ENCODE assay signal across 13 cellular contexts in genomic region chr20:50245561-50246366, GRCh38. TPM values are rescaled to one million over a fixed set of nuclear protein-coding genes. Genes with fewer than 3 reads are reported as not detected.
DNase-seq lines count a peak whose midpoint lies in the region; ATAC-seq and TF ChIP-seq lines count a peak whose summit lies in the region.
"Had no signal": no experiment of that assay in that cellular context is flagged by ENCODE, and none has a peak within 500 bp of the region (broad histone marks: within the 10 kb centered on the region; RNA-seq: fewer than 3 reads in every experiment).

No MANE protein-coding gene starts in this region.

- POLR2A ChIA-PET in OCI-LY7 (lab: Charles Lee) = interaction anchor here (0.9 kb wide), 1 partner anchor 40 kb away, joined by 4 read pairs; no protein-coding TSS in a partner anchor

- H3K4me1 ChIP-seq in OCI-LY7 (ENCODE audit: insufficient read depth, low read length, poor library complexity, severe bottlenecking) (no peaks in the 10 kb centered on the region), esophagus muscularis mucosa (no peaks in the 10 kb centered on the region)
- H3K4me1 ChIP-seq: lower lobe of right lung had no signal

- H3K79me2 ChIP-seq in OCI-LY7 (ENCODE audit: insufficient read depth, low read depth, low read length) = no peaks in the 10 kb centered on the region

- H3K36me3 ChIP-seq in MG63 (no peaks in the 10 kb centered on the region), OCI-LY7 (ENCODE audit: insufficient read depth, low read length) (no peaks in the 10 kb centered on the region), esophagus muscularis mucosa (no peaks in the 10 kb centered on the region)
- H3K36me3 ChIP-seq: lower lobe of right lung had no signal

- H3K4me3 ChIP-seq in MG63 (no peak overlapping the region), OCI-LY7 (ENCODE audit: low read depth, low read length, poor library complexity, severe bottlenecking) (no peak overlapping the region), esophagus muscularis mucosa (no peak overlapping the region)
- H3K4me3 ChIP-seq: lower lobe of right lung had no signal

- DNase-seq in Calu3 (peak; percentile 63), MG63 (peak; percentile 92), chondrocyte (ENCODE audit: low spot score) (no peak), osteocyte (ENCODE audit: extremely low spot score, unreplicated experiment) (no peak), OCI-LY7 (ENCODE audit: low spot score) (no peak), esophagus muscularis mucosa (ENCODE audit: extremely low spot score) (no peak)
- DNase-seq: activated gamma-delta T cell treated with Interleukin-2 at 50 U/mL for 16 hours, lower lobe of right lung, NCI-H774 had no signal

- H3K4me3 Mint-ChIP-seq in Calu3 (ENCODE audit: low read depth, unreplicated experiment) = peak overlapping the region; percentile 47
- no peak overlapping the region for H3K4me3 Mint-ChIP-seq in chondrocyte (ENCODE audit: unreplicated experiment)
- no peak overlapping the region for H3K4me3 Mint-ChIP-seq in osteocyte (ENCODE audit: unreplicated experiment)
- H3K4me3 Mint-ChIP-seq: IgD-negative memory B cell; stimulated activated memory B cell treated with anti-CD40 and anti-IgM and Interleukin-4, amounts not matched to agents 10 μg/mL and 1 μg/mL and 100 μg/mL, for 72 hours had no signal

- BruUV-seq in Calu3 (replicated peaks; lab: Mats Ljungman, UMichigan) (no TSS peak), OCI-LY7 (replicated peaks; lab: Mats Ljungman, UMichigan) (no TSS peak)

- peaks cover 88% of the 10 kb centered on the region for H3K4me1 Mint-ChIP-seq in Calu3 (ENCODE audit: low read depth, unreplicated experiment)
- peaks cover 17% of the 10 kb centered on the region for H3K4me1 Mint-ChIP-seq in chondrocyte (ENCODE audit: low read depth)
- peaks cover 9% of the 10 kb centered on the region for H3K4me1 Mint-ChIP-seq in osteocyte (ENCODE audit: unreplicated experiment)
- H3K4me1 Mint-ChIP-seq: IgD-negative memory B cell; stimulated activated memory B cell treated with anti-CD40 and anti-IgM and Interleukin-4, amounts not matched to agents 10 μg/mL and 1 μg/mL and 100 μg/mL, for 72 hours had no signal

- CTCF ChIA-PET in Calu3 (lab: Charles Lee) = interaction anchor here (0.6 to 2.6 kb wide), 11 partner anchors 9 to 815 kb away, joined by 3 to 9 read pairs (median 4); partner anchors contain the start of gene CEBPB
- CTCF ChIA-PET in OCI-LY7 (lab: Charles Lee; ENCODE audit: unreplicated experiment) = interaction anchor here (0.6 kb wide), 1 partner anchor 14 kb away, joined by 3 read pairs; no protein-coding TSS in a partner anchor

- H3K9me3 Mint-ChIP-seq in Calu3 (ENCODE audit: low read depth, unreplicated experiment) (no peaks in the 10 kb centered on the region), chondrocyte (ENCODE audit: low read depth) (no peaks in the 10 kb centered on the region), osteocyte (ENCODE audit: unreplicated experiment) (no peaks in the 10 kb centered on the region)
- H3K9me3 Mint-ChIP-seq: stimulated activated memory B cell treated with anti-CD40 and anti-IgM and Interleukin-4, amounts not matched to agents 10 μg/mL and 1 μg/mL and 100 μg/mL, for 72 hours had no signal

- peak overlapping the region; percentile 93 for H3K27ac Mint-ChIP-seq in Calu3 (ENCODE audit: unreplicated experiment)
- H3K27ac Mint-ChIP-seq in chondrocyte (ENCODE audit: unreplicated experiment) = peak overlapping the region; percentile 2
- H3K27ac Mint-ChIP-seq in osteocyte (ENCODE audit: unreplicated experiment) = peak overlapping the region; percentile 77
- H3K27ac Mint-ChIP-seq: stimulated activated memory B cell treated with anti-CD40 and anti-IgM and Interleukin-4, amounts not matched to agents 10 μg/mL and 1 μg/mL and 100 μg/mL, for 72 hours had no signal

- H3K27me3 Mint-ChIP-seq in Calu3 (ENCODE audit: unreplicated experiment) (no peaks in the 10 kb centered on the region), chondrocyte (ENCODE audit: low read depth) (no peaks in the 10 kb centered on the region), osteocyte (ENCODE audit: unreplicated experiment) (peaks cover 5% of the 10 kb centered on the region)

- no peaks in the 10 kb centered on the region for H4K20me1 ChIP-seq in OCI-LY7 (ENCODE audit: insufficient read depth, low read length)

- 75% methylated on average over 11 of the region's 12 CpGs for WGBS in esophagus muscularis mucosa

- H3K9me3 ChIP-seq in MG63 = 0 out of 2 replicates have a peak, but pooled peaks cover 2% of the 10 kb centered on the region
- no peaks in the 10 kb centered on the region for H3K9me3 ChIP-seq in OCI-LY7 (ENCODE audit: low read length)
- no peaks in the 10 kb centered on the region for H3K9me3 ChIP-seq in esophagus muscularis mucosa
- H3K9me3 ChIP-seq: lower lobe of right lung had no signal

- intact Hi-C loops in Calu3 (cut with micrococcal nuclease; ENCODE audit: unreplicated experiment) = loop anchor here (5.0 kb wide), 1 partner anchor 53 kb away; the partner anchor contains the start of gene CEBPB
- intact Hi-C loops in OCI-LY7 (cut with micrococcal nuclease; ENCODE audit: unreplicated experiment) = no loop called here
- intact Hi-C loops in esophagus muscularis mucosa (cut with DNase I) = no loop called here

- TF ChIP-seq POLR2A in esophagus muscularis mucosa (IDR thresholded peaks at IDR 0.05; ENCODE audit: low read depth) = no peak

- ATAC-seq in HG02884 (IDR thresholded peaks at IDR 0.05; ENCODE audit: unreplicated experiment) (no peak), HG02885 (IDR thresholded peaks at IDR 0.05; ENCODE audit: poor library complexity, unreplicated experiment) (no peak)
- ATAC-seq: lower lobe of right lung; stimulated activated memory B cell treated with anti-CD40 and anti-IgM and Interleukin-4, amounts not matched to agents 10 μg/mL and 1 μg/mL and 100 μg/mL, for 72 hours had no signal

- no peaks in the 10 kb centered on the region for H3K9me2 ChIP-seq in OCI-LY7 (ENCODE audit: insufficient read depth, low read length)

- TF ChIP-seq EP300 in esophagus muscularis mucosa (IDR thresholded peaks at IDR 0.05) = no peak

- TF ChIP-seq CTCF in Calu3 (IDR thresholded peaks at IDR 0.05; ENCODE audit: unreplicated experiment) (no peak), chondrocyte (IDR thresholded peaks at IDR 0.05) (no peak), osteocyte (IDR thresholded peaks at IDR 0.05) (no peak), OCI-LY7 (conservative IDR thresholded peaks at IDR 0.05; ENCODE audit: low read length) (no peak), esophagus muscularis mucosa (IDR thresholded peaks at IDR 0.05) (no peak)

- H3K27me3 ChIP-seq in MG63 (no peaks in the 10 kb centered on the region), esophagus muscularis mucosa (peaks cover 0 to 8% (median 0%) of the 10 kb centered on the region in 4 donors)

- no peak overlapping the region for H3K27ac ChIP-seq in OCI-LY7 (ENCODE audit: low read depth, low read length, poor library complexity, severe bottlenecking)
- H3K27ac ChIP-seq in esophagus muscularis mucosa (replicated peaks in 1 of 4) = no peak overlapping the region
- H3K27ac ChIP-seq: lower lobe of right lung had no signal

- no peak overlapping the region for H3K4me2 ChIP-seq in OCI-LY7 (ENCODE audit: low read length)

- H3K36me3 Mint-ChIP-seq in Calu3 (ENCODE audit: insufficient read depth, unreplicated experiment) (peaks cover 48% of the 10 kb centered on the region), chondrocyte (ENCODE audit: low read depth) (no peaks in the 10 kb centered on the region), osteocyte (ENCODE audit: unreplicated experiment) (no peaks in the 10 kb centered on the region)
- H3K36me3 Mint-ChIP-seq: IgD-negative memory B cell; stimulated activated memory B cell treated with anti-CD40 and anti-IgM and Interleukin-4, amounts not matched to agents 10 μg/mL and 1 μg/mL and 100 μg/mL, for 72 hours had no signal

- no peak overlapping the region for H2AFZ ChIP-seq in OCI-LY7 (ENCODE audit: low read length)

RNA-seq across cellular contexts. Expression of gene CEBPB, which starts 55.1 kb away (rescaled TPM):
- total RNA-seq in Calu3 (2022) (137 and 147 TPM in 2 replicates), chondrocyte (20.4 to 81.4 TPM (median 78.7 TPM) in 3 replicates), osteocyte (59.1 and 60.7 TPM in 2 replicates), OCI-LY7 (2022) (48.2 and 48.4 TPM in 2 replicates), esophagus muscularis mucosa (100 to 1,000 TPM; 105 to 195 (median 144) TPM)
- total RNA-seq in MG63 (2014; rRNA removed; shearing (Covaris generic); ENCODE audit: low replicate concordance) = 22.5 and 46.5 TPM in 2 replicates
- 31.0 and 47.6 TPM in 2 replicates for total RNA-seq in OCI-LY7 (2014; rRNA removed; shearing (Covaris generic))

Comparison
In these comparisons a context has a peak if more than half of its experiments do, and no peak if none do; other contexts are left out.
1. DNase-seq: peak in Calu3 (single experiment) and MG63 (single experiment); none in chondrocyte (single experiment), osteocyte (single experiment), OCI-LY7 (single experiment) and esophagus muscularis mucosa (single experiment).
2. H3K27ac Mint-ChIP-seq: peak in every context shown above with its lines; median percentile 93 in Calu3; 77 in osteocyte; 2 in chondrocyte.